In genomic region chr18:63312731-63313408, GRCh38 we compare ENCODE assay signal across 10 cellular contexts. TPM values are rescaled to one million over a fixed set of nuclear protein-coding genes. Genes with fewer than 3 reads are reported as not detected.
A peak's percentile ranks its signal among the peaks of the same experiment; 100 is the strongest.
DNase-seq lines count a peak whose midpoint lies in the region; ATAC-seq and TF ChIP-seq lines count a peak whose summit lies in the region.
"Had no signal": no experiment of that assay in that cellular context is flagged by ENCODE, and none has a peak within 500 bp of the region (broad histone marks: within the 10 kb centered on the region; RNA-seq: fewer than 3 reads in every experiment).

No MANE protein-coding gene starts in this region.

- H3K27me3 Mint-ChIP-seq in CD4-positive, alpha-beta T cell = no peaks in the 10 kb centered on the region
- H3K27me3 Mint-ChIP-seq in activated T-helper 17 cell treated with anti-CD3 and anti-CD28 coated beads, Interleukin-2, amount 50 U/mL, for 72 hours = no peaks in the 10 kb centered on the region

- no peaks in the 10 kb centered on the region for H3K9me3 ChIP-seq in CD4-positive, alpha-beta T cell (ENCODE audit: control insufficient read depth, low read length)
- H3K9me3 ChIP-seq in upper lobe of right lung = no peaks in the 10 kb centered on the region
- H3K9me3 ChIP-seq: stomach had no signal

- peaks cover 9% of the 10 kb centered on the region for H3K36me3 Mint-ChIP-seq in CD4-positive, alpha-beta T cell (ENCODE audit: low read depth)
- H3K36me3 Mint-ChIP-seq in activated T-helper 17 cell treated with anti-CD3 and anti-CD28 coated beads, Interleukin-2, amount 50 U/mL, for 72 hours (ENCODE audit: low read depth) = peaks cover 90% of the 10 kb centered on the region

- no peaks in the 10 kb centered on the region for H3K36me3 ChIP-seq in upper lobe of right lung
- H3K36me3 ChIP-seq: stomach had no signal

- H3K9me3 Mint-ChIP-seq in CD4-positive, alpha-beta T cell = no peaks in the 10 kb centered on the region
- no peaks in the 10 kb centered on the region for H3K9me3 Mint-ChIP-seq in activated T-helper 17 cell treated with anti-CD3 and anti-CD28 coated beads, Interleukin-2, amount 50 U/mL, for 72 hours

- H3K4me3 ChIP-seq in upper lobe of right lung = no peak overlapping the region
- H3K4me3 ChIP-seq: stomach had no signal

- CTCF ChIA-PET in CD4-positive, alpha-beta T cell (lab: Charles Lee) = interaction anchor here (0.9 kb wide), 1 partner anchor 127 kb away, joined by 3 read pairs; no protein-coding TSS in a partner anchor

- DNase-seq in CD4-positive, alpha-beta T cell = no peak
- DNase-seq in upper lobe of right lung (no peak), cardiac septum (ENCODE audit: low spot score) (no peak), cerebellar cortex (ENCODE audit: low spot score) (no peak)
- DNase-seq: stomach had no signal

- H3K27me3 ChIP-seq in CD4-positive, alpha-beta T cell (ENCODE audit: control insufficient read depth, insufficient read depth, low read length) = no peaks in the 10 kb centered on the region
- no peaks in the 10 kb centered on the region for H3K27me3 ChIP-seq in upper lobe of right lung

- no peak overlapping the region for H3K27ac ChIP-seq in CD4-positive, alpha-beta T cell (ENCODE audit: low read depth, low read length)
- no peak overlapping the region for H3K27ac ChIP-seq in upper lobe of right lung

- H3K4me1 ChIP-seq in upper lobe of right lung = peaks cover 2% of the 10 kb centered on the region

- intact Hi-C loops in CD4-positive, alpha-beta T cell (cut with DNase I, micrococcal nuclease) = loop anchor here in 1 of 2 experiments (10.0 kb wide), 2 partner anchors 48 to 788 kb away; partner anchors contain the start of gene ZCCHC2
- intact Hi-C loops in upper lobe of right lung (cut with DNase I) = no loop called here
- intact Hi-C loops in cardiac septum (cut with DNase I) = no loop called here

- peaks cover 95% of the 10 kb centered on the region for H3K4me1 Mint-ChIP-seq in CD4-positive, alpha-beta T cell (ENCODE audit: low read depth)
- H3K4me1 Mint-ChIP-seq in activated T-helper 17 cell treated with anti-CD3 and anti-CD28 coated beads, Interleukin-2, amount 50 U/mL, for 72 hours = peaks cover 57% of the 10 kb centered on the region

- no peak for TF ChIP-seq CTCF in CD4-positive, alpha-beta T cell (IDR thresholded peaks at IDR 0.05)
- no peak for TF ChIP-seq CTCF in upper lobe of right lung (IDR thresholded peaks at IDR 0.05)

- H3K27ac Mint-ChIP-seq in CD4-positive, alpha-beta T cell = peak overlapping the region; percentile 95
- peak overlapping the region; percentile 51 for H3K27ac Mint-ChIP-seq in activated T-helper 17 cell treated with anti-CD3 and anti-CD28 coated beads, Interleukin-2, amount 50 U/mL, for 72 hours

- POLR2A ChIA-PET in CD4-positive, alpha-beta T cell (lab: Charles Lee) = interaction anchor here (0.8 to 2.6 kb wide), 5 partner anchors 9 to 158 kb away, joined by 3 to 13 read pairs (median 4); no protein-coding TSS in a partner anchor

- ATAC-seq in CD4-positive, alpha-beta T cell (ENCODE audit: poor library complexity) = no peak
- ATAC-seq in GM19025 (IDR thresholded peaks at IDR 0.05; ENCODE audit: low read depth, unreplicated experiment) (peak; percentile 24), HG02981 (IDR thresholded peaks at IDR 0.05; ENCODE audit: unreplicated experiment) (peak; percentile 41), upper lobe of right lung (no peak), GM18502 (IDR thresholded peaks at IDR 0.05; ENCODE audit: poor library complexity, unreplicated experiment) (no peak)
- ATAC-seq in activated T-helper 17 cell treated with anti-CD3 and anti-CD28 coated beads, Interleukin-2, amount 50 U/mL, for 72 hours (replicated peaks) = no peak
- ATAC-seq: sciatic nerve had no signal

- peak overlapping the region; percentile 65 for H3K4me3 Mint-ChIP-seq in CD4-positive, alpha-beta T cell
- H3K4me3 Mint-ChIP-seq in activated T-helper 17 cell treated with anti-CD3 and anti-CD28 coated beads, Interleukin-2, amount 50 U/mL, for 72 hours = peak overlapping the region; percentile 92

RNA-seq across cellular contexts. Expression of gene BCL2, which starts 6.7 kb away (rescaled TPM):
- 10 to 100 TPM; 40.1 to 40.3 TPM for total RNA-seq in CD4-positive, alpha-beta T cell
- total RNA-seq in activated T-helper 17 cell treated with anti-CD3 and anti-CD28 coated beads, Interleukin-2, amount 50 U/mL, for 72 hours = 100 to 1,000 TPM in 1 of 2 donors, 10 to 100 TPM in 1; 95.4 to 269 TPM
- total RNA-seq in upper lobe of right lung (17.3 TPM), cardiac septum (25.9 TPM)

RNA-seq across cellular contexts. Expression of gene KDSR, which starts 54.1 kb away (rescaled TPM):
- 10 to 100 TPM; 21.1 to 23.5 TPM for total RNA-seq in CD4-positive, alpha-beta T cell
- total RNA-seq in activated T-helper 17 cell treated with anti-CD3 and anti-CD28 coated beads, Interleukin-2, amount 50 U/mL, for 72 hours = 100 to 1,000 TPM in 1 of 2 donors, 10 to 100 TPM in 1; 94.8 to 140 TPM
- 77.5 TPM for total RNA-seq in upper lobe of right lung
- total RNA-seq in cardiac septum = 54.3 TPM

Comparison
In these comparisons a context has a peak if more than half of its experiments do, and no peak if none do; other contexts are left out.
1. ATAC-seq: peak in GM19025 (single experiment) and HG02981 (single experiment); none in CD4-positive, alpha-beta T cell (single experiment), activated T-helper 17 cell treated with anti-CD3 and anti-CD28 coated beads, Interleukin-2, amount 50 U/mL, for 72 hours (single experiment), upper lobe of right lung (single experiment) and GM18502 (single experiment).